Comparison of ENCODE assay signal across 8 cellular contexts in genomic region chr11:65426839-65427690, GRCh38. TPM values are rescaled to one million over a fixed set of nuclear protein-coding genes. Genes with fewer than 3 reads are reported as not detected.
A peak's percentile ranks its signal among the peaks of the same experiment; 100 is the strongest.
DNase-seq lines count a peak whose midpoint lies in the region; TF ChIP-seq lines count a peak whose summit lies in the region.

No MANE protein-coding gene starts in this region.

- H3K4me1 Mint-ChIP-seq in activated T-cell treated with anti-CD3 and anti-CD28 coated beads, Interleukin-2, amount 50 U/mL, for 24 hours (ENCODE audit: low read depth) = peaks cover 69% of the 10 kb centered on the region

- H4K91ac ChIP-seq in trophoblast cell (ENCODE audit: low read depth, low read length) = peak overlapping the region; percentile 48

- H2AK5ac ChIP-seq in trophoblast cell (ENCODE audit: low read length) = peak overlapping the region; percentile 28

- H2BK5ac ChIP-seq in trophoblast cell (ENCODE audit: low read depth, low read length, poor library complexity) = peak overlapping the region; percentile 27

- no peaks in the 10 kb centered on the region for H3K9me3 Mint-ChIP-seq in activated T-cell treated with anti-CD3 and anti-CD28 coated beads, Interleukin-2, amount 50 U/mL, for 24 hours

- H3K79me2 ChIP-seq in KMS-11 (ENCODE audit: insufficient read depth, low read depth) = peaks cover 96% of the 10 kb centered on the region
- H3K79me2 ChIP-seq in trophoblast cell (ENCODE audit: control insufficient read depth, insufficient read depth, low read length, poor library complexity) = peaks cover 38% of the 10 kb centered on the region

- TF ChIP-seq CTCF in KMS-11 (conservative IDR thresholded peaks at IDR 0.05; ENCODE audit: low read depth, low read length) (no peak), fibroblast of the aortic adventitia (IDR thresholded peaks at IDR 0.05; ENCODE audit: insufficient read depth, low read length) (no peak)

- H3K27me3 ChIP-seq in KMS-11 (ENCODE audit: insufficient read depth, low read depth) (no peaks in the 10 kb centered on the region), trophoblast cell (ENCODE audit: insufficient read depth, low read length) (no peaks in the 10 kb centered on the region)

- peaks cover 33% of the 10 kb centered on the region for H4K20me1 ChIP-seq in KMS-11 (ENCODE audit: insufficient read depth)

- peak overlapping the region; percentile 45 for H2BK120ac ChIP-seq in trophoblast cell (ENCODE audit: insufficient read depth, low read length, poor library complexity)

- H3K23ac ChIP-seq in trophoblast cell (ENCODE audit: low read length) = no peak overlapping the region

- H3K36me3 Mint-ChIP-seq in activated T-cell treated with anti-CD3 and anti-CD28 coated beads, Interleukin-2, amount 50 U/mL, for 24 hours (ENCODE audit: low read depth) = peaks cover 86% of the 10 kb centered on the region

- H3K4me2 ChIP-seq in KMS-11 (peak overlapping the region; percentile 96), trophoblast cell (ENCODE audit: low read length) (peak overlapping the region; percentile 42)

- peak overlapping the region; percentile 3 for H3K4ac ChIP-seq in trophoblast cell (ENCODE audit: low read depth, low read length)

- H3K14ac ChIP-seq in trophoblast cell (ENCODE audit: low read length) = peak overlapping the region; percentile 46

- DNase-seq in CD1c-positive myeloid dendritic cell (ENCODE audit: extremely low spot score) (peak; percentile 66), fibroblast of the aortic adventitia (ENCODE audit: low read depth) (no peak), trophoblast cell (peak; percentile 83 to 95), NCI-H1092 (lab: John Stamatoyannopoulos, UW) (no peak), GM03348 (ENCODE audit: low spot score) (no peak), SKM-1 treated with dmso at 0.1 percent for 144 hours (lab: John Stamatoyannopoulos, UW; ENCODE audit: unreplicated experiment) (no peak)
- DNase-seq in activated T-cell treated with anti-CD3 and anti-CD28 coated beads, Interleukin-2, amount 50 U/mL, for 24 hours = peak; percentile 66

- H3K27me3 Mint-ChIP-seq in activated T-cell treated with anti-CD3 and anti-CD28 coated beads, Interleukin-2, amount 50 U/mL, for 24 hours = peaks cover 2% of the 10 kb centered on the region

- H2AFZ ChIP-seq in KMS-11 (ENCODE audit: low read depth) (no peak overlapping the region), trophoblast cell (ENCODE audit: insufficient read depth, low read length, poor library complexity) (no peak overlapping the region)

- no CpG with 5 or more reads among the region's 10 CpGs for WGBS in trophoblast cell (ENCODE audit: extremely low coverage, insufficient coverage, insufficient read length)

- H3K9me3 ChIP-seq in trophoblast cell (ENCODE audit: insufficient read depth, low read depth, low read length) = no peaks in the 10 kb centered on the region

- H4K8ac ChIP-seq in trophoblast cell (ENCODE audit: low read depth, low read length) = peak overlapping the region; percentile 24

- peak overlapping the region; percentile 100 for H3K27ac Mint-ChIP-seq in activated T-cell treated with anti-CD3 and anti-CD28 coated beads, Interleukin-2, amount 50 U/mL, for 24 hours

- H3K36me3 ChIP-seq in KMS-11 (ENCODE audit: insufficient read depth) (no peaks in the 10 kb centered on the region), trophoblast cell (ENCODE audit: control insufficient read depth in 1 of 2, insufficient read depth in 2 of 2, low read length in 2 of 2) (peaks cover 5 to 9% of the 10 kb centered on the region in 2 experiments)

- no peak overlapping the region for H4K12ac ChIP-seq in trophoblast cell (ENCODE audit: low read depth, low read length)

- peaks cover 19% of the 10 kb centered on the region for H3K79me1 ChIP-seq in trophoblast cell (ENCODE audit: low read length)

- H3K4me3 Mint-ChIP-seq in activated T-cell treated with anti-CD3 and anti-CD28 coated beads, Interleukin-2, amount 50 U/mL, for 24 hours = peak overlapping the region; percentile 100

- H3K18ac ChIP-seq in trophoblast cell (ENCODE audit: low read length) = peak overlapping the region; percentile 62

- H3K4me3 ChIP-seq in KMS-11 (IDR thresholded peaks at IDR 0.05; ENCODE audit: insufficient read depth, low read depth, low read length) (no peak overlapping the region), fibroblast of the aortic adventitia (ENCODE audit: low read depth, low read length) (peak overlapping the region; percentile 81), trophoblast cell (ENCODE audit: low read depth, low read length) (peak overlapping the region; percentile 10)

- H3K4me1 ChIP-seq in KMS-11 (ENCODE audit: low read depth, poor library complexity, severe bottlenecking) (peaks cover 74% of the 10 kb centered on the region), trophoblast cell (ENCODE audit: control insufficient read depth in 1 of 2, insufficient read depth in 2 of 2, low read length in 2 of 2) (peaks cover 24 to 40% of the 10 kb centered on the region in 2 experiments)

- H2BK12ac ChIP-seq in trophoblast cell (ENCODE audit: low read length) = peak overlapping the region; percentile 20

- peak overlapping the region; percentile 100 for H3K27ac ChIP-seq in KMS-11
- H3K27ac ChIP-seq in trophoblast cell (ENCODE audit: low read depth, low read length) = peak overlapping the region; percentile 77

- H3K9ac ChIP-seq in KMS-11 = peak overlapping the region; percentile 99
- peak overlapping the region; percentile 13 for H3K9ac ChIP-seq in trophoblast cell (ENCODE audit: low read length)

RNA-seq across cellular contexts. Expression of gene NEAT1, which starts 4.5 kb away (rescaled TPM):
- 527 and 883 TPM in 2 replicates for total RNA-seq in fibroblast of the aortic adventitia (ENCODE audit: low replicate concordance)
- polyA plus RNA-seq in trophoblast cell (2013) = 11.1 and 12.7 TPM in 2 replicates

RNA-seq across cellular contexts. Expression of gene FRMD8, which starts 40.6 kb away (rescaled TPM):
- total RNA-seq in fibroblast of the aortic adventitia (ENCODE audit: low replicate concordance) = 42.7 and 172 TPM in 2 replicates
- 21.2 and 22.9 TPM in 2 replicates for polyA plus RNA-seq in trophoblast cell (2013)

RNA-seq across cellular contexts. Expression of gene SLC25A45, which starts 44.6 kb away (rescaled TPM):
- total RNA-seq in fibroblast of the aortic adventitia (ENCODE audit: low replicate concordance) = 0.41 and 5.8 TPM in 2 replicates
- polyA plus RNA-seq in trophoblast cell (2013) = 0.93 and 1.1 TPM in 2 replicates

Comparison
In these comparisons a context has a peak if more than half of its experiments do, and no peak if none do; other contexts are left out.
1. DNase-seq: peak in CD1c-positive myeloid dendritic cell (single experiment), activated T-cell treated with anti-CD3 and anti-CD28 coated beads, Interleukin-2, amount 50 U/mL, for 24 hours (single experiment) and trophoblast cell (2 of 2); none in fibroblast of the aortic adventitia (single experiment), NCI-H1092 (single experiment), GM03348 (single experiment) and SKM-1 treated with dmso at 0.1 percent for 144 hours (single experiment).